ENCODE assay signal across 1 cellular context in the genomic region with DNA sequence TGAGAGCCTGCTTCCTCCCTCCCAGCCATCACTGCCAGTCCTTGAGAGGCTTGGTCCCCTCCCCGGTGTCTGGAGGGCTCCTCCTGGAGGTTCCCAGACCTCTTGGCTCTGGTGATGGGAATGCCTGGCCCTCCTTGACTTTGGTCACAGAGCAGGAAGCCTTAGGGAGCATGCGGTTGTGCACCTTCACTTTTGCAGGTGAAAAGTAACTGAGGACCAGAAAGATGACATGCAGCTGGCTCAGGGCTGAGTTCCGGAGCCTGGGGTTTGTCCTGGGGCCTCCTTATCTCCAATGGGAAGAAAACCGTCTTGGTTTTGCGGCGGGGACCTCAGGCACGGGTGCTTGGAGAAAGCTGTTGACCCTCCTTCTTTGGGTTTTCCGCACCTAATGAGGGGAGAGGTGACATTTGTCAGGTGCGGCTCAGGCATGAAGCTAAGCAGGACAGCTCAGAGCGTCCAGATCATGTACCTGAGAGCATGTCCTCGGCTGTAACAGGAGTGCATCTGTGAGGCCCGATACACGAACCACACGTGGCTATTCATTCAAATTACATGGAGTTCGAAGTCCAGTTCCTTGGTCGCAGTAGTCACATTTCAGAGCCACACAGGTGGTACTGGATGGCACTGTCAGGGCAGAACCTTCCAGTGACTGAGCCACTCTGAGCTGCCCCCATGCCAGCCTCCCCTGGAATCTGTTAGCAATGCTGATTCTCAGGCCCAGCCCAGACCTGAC.
TF ChIP-seq lines count a peak whose summit lies in the region.

No MANE protein-coding gene starts in this region.

TF ChIP-seq in IMR-90, 13 proteins besides CTCF, POLR2A, EP300 and RAD21:
- TF ChIP-seq, protein P1, sequence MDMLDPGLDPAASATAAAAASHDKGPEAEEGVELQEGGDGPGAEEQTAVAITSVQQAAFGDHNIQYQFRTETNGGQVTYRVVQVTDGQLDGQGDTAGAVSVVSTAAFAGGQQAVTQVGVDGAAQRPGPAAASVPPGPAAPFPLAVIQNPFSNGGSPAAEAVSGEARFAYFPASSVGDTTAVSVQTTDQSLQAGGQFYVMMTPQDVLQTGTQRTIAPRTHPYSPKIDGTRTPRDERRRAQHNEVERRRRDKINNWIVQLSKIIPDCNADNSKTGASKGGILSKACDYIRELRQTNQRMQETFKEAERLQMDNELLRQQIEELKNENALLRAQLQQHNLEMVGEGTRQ (IDR thresholded peaks at IDR 0.05; ENCODE audit: low read depth, low read length): no peak
- TF ChIP-seq CHD1 (IDR thresholded peaks at IDR 0.05; ENCODE audit: low read depth, low read length) (no peak), MAFK (IDR thresholded peaks at IDR 0.05; ENCODE audit: low read depth, low read length) (no peak), SMC3 (IDR thresholded peaks at IDR 0.05; ENCODE audit: low read depth, low read length) (no peak), MXI1 (IDR thresholded peaks at IDR 0.05; ENCODE audit: borderline replicate concordance, low read depth, low read length) (no peak), CEBPB (IDR thresholded peaks at IDR 0.05; ENCODE audit: low read depth, low read length) (no peak), BHLHE40 (IDR thresholded peaks at IDR 0.05; ENCODE audit: low read depth, low read length) (no peak), RCOR1 (IDR thresholded peaks at IDR 0.05; ENCODE audit: insufficient replicate concordance, low read length) (no peak), FOS (IDR thresholded peaks at IDR 0.05; ENCODE audit: low read depth, low read length) (no peak), RFX5 (IDR thresholded peaks at IDR 0.05; ENCODE audit: low read depth, low read length) (no peak), MAZ (IDR thresholded peaks at IDR 0.05; ENCODE audit: borderline replicate concordance, low read depth, low read length) (no peak), NFE2L2 (IDR thresholded peaks at IDR 0.05; ENCODE audit: low read depth, low read length) (no peak)
- TF ChIP-seq, protein P2, sequence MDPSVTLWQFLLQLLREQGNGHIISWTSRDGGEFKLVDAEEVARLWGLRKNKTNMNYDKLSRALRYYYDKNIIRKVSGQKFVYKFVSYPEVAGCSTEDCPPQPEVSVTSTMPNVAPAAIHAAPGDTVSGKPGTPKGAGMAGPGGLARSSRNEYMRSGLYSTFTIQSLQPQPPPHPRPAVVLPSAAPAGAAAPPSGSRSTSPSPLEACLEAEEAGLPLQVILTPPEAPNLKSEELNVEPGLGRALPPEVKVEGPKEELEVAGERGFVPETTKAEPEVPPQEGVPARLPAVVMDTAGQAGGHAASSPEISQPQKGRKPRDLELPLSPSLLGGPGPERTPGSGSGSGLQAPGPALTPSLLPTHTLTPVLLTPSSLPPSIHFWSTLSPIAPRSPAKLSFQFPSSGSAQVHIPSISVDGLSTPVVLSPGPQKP (IDR thresholded peaks at IDR 0.05; ENCODE audit: borderline replicate concordance, low read depth, low read length): no peak
